In the genomic region with DNA sequence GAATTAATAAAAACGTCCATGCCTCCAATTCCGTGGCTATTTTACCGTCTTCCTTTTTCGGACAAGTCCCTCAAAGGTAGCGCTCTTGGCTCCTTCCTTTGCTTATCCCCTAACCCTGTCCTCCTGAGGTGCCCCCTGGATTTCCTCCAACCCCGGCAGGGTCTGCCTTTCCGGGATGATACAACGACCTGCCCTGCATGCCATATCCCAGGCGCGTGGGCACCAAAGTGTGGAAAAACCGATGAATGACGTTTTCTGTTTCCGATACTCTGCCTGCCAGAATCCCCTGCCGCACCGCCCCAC, we compare ENCODE assay signal across 8 cellular contexts. TPM values are rescaled to one million over a fixed set of nuclear protein-coding genes. Genes with fewer than 3 reads are reported as not detected.
A peak's percentile ranks its signal among the peaks of the same experiment; 100 is the strongest.
DNase-seq lines count a peak whose midpoint lies in the region; ATAC-seq, FAIRE-seq and TF ChIP-seq lines count a peak whose summit lies in the region.

No MANE protein-coding gene starts in this region.

- peaks cover 2% of the 10 kb centered on the region for H3K27me3 Mint-ChIP-seq in neural progenitor cell (ENCODE audit: insufficient read depth, low read depth)

- peaks cover 3 to 5% of the 10 kb centered on the region in 2 experiments for H3K27me3 ChIP-seq in endothelial cell of umbilical vein (ENCODE audit: control insufficient read depth in 2 of 2, insufficient read depth in 2 of 2, low read length in 2 of 2)
- H3K27me3 ChIP-seq in neural progenitor cell = peaks cover 35% of the 10 kb centered on the region

- ATAC-seq in HG03520 (IDR thresholded peaks at IDR 0.05; ENCODE audit: unreplicated experiment) = no peak
- ATAC-seq in HG03354 (IDR thresholded peaks at IDR 0.05; ENCODE audit: poor library complexity, severe bottlenecking, unreplicated experiment) = no peak

- CTCF ChIA-PET in OCI-LY7 (lab: Charles Lee; ENCODE audit: unreplicated experiment) = no interaction called here
- CTCF ChIA-PET in endothelial cell of umbilical vein (lab: Charles Lee) = no interaction called here

- H3K79me2 ChIP-seq in OCI-LY7 (ENCODE audit: insufficient read depth, low read depth, low read length) = peaks cover 14% of the 10 kb centered on the region
- no peaks in the 10 kb centered on the region for H3K79me2 ChIP-seq in endothelial cell of umbilical vein (ENCODE audit: control insufficient read depth, insufficient read depth, low read length)
- H3K79me2 ChIP-seq in neural progenitor cell (ENCODE audit: low read depth) = peaks cover 9% of the 10 kb centered on the region

- no peak overlapping the region for H3K27ac Mint-ChIP-seq in neural progenitor cell

- TF ChIP-seq CTCF in C4-2B (conservative IDR thresholded peaks at IDR 0.05) (no peak), OCI-LY7 (conservative IDR thresholded peaks at IDR 0.05; ENCODE audit: low read length) (no peak), endothelial cell of umbilical vein (IDR thresholded peaks at IDR 0.05; ENCODE audit: extremely low read depth in 1 of 2, insufficient read depth in 1 of 2, low read depth in 1 of 2, low read length in 2 of 2) (no peak), neural progenitor cell (IDR thresholded peaks at IDR 0.05) (no peak)

- H3K27ac ChIP-seq in C4-2B (peak overlapping the region; percentile 82), OCI-LY7 (ENCODE audit: low read depth, low read length, poor library complexity, severe bottlenecking) (peak overlapping the region; percentile 65), endothelial cell of umbilical vein (ENCODE audit: insufficient read depth, low read depth, low read length) (peak overlapping the region; percentile 68), neural progenitor cell (no peak overlapping the region)

- peak overlapping the region; percentile 82 for H3K4me3 ChIP-seq in OCI-LY7 (ENCODE audit: low read depth, low read length, poor library complexity, severe bottlenecking)
- H3K4me3 ChIP-seq in endothelial cell of umbilical vein (replicated peaks in 1 of 3; ENCODE audit: insufficient read depth in 1 of 3, low read depth in 1 of 3, low read length in 3 of 3) = peak overlapping the region; percentile 45 to 81 (median 57)
- peak overlapping the region; percentile 72 for H3K4me3 ChIP-seq in neural progenitor cell

- peaks cover 4% of the 10 kb centered on the region for H3K4me1 Mint-ChIP-seq in neural progenitor cell

- DNase-seq in OCI-LY7 (ENCODE audit: low spot score) = no peak
- DNase-seq in endothelial cell of umbilical vein (ENCODE audit: low read depth, low spot score) = no peak
- no peak for DNase-seq in neural progenitor cell (ENCODE audit: low spot score)
- DNase-seq in NK-92 treated with Interleukin-12 subunit alpha and Interleukin-12 subunit beta, amount 100 ng/mL, for 24 hours (lab: John Stamatoyannopoulos, UW) = no peak
- DNase-seq in activated CD4-positive, CD25-positive, alpha-beta regulatory T cell (lab: John Stamatoyannopoulos, UW) = no peak

- no peak for TF ChIP-seq POLR2A in endothelial cell of umbilical vein (IDR thresholded peaks at IDR 0.05; ENCODE audit: low read depth, low read length)

- H3K9me3 Mint-ChIP-seq in neural progenitor cell = peaks cover 9% of the 10 kb centered on the region

- peak overlapping the region; percentile 95 for H3K4me3 Mint-ChIP-seq in neural progenitor cell

- H2AFZ ChIP-seq in OCI-LY7 (ENCODE audit: low read length) (peak overlapping the region; percentile 97), endothelial cell of umbilical vein (ENCODE audit: low read depth, low read length) (peak overlapping the region; percentile 90), neural progenitor cell (replicated peaks) (peak overlapping the region; percentile 79)

- H3K36me3 ChIP-seq in OCI-LY7 (ENCODE audit: insufficient read depth, low read length) (peaks cover 22% of the 10 kb centered on the region), endothelial cell of umbilical vein (ENCODE audit: control insufficient read depth in 2 of 2, extremely low read depth in 1 of 2, insufficient read depth in 2 of 2, low read length in 2 of 2) (peaks cover 5% of the 10 kb centered on the region in 2 experiments), neural progenitor cell (no peaks in the 10 kb centered on the region)

- H3F3A ChIP-seq in neural progenitor cell (ENCODE audit: low read depth) = no peaks in the 10 kb centered on the region

- POLR2A ChIA-PET in OCI-LY7 (lab: Charles Lee) = no interaction called here
- POLR2A ChIA-PET in endothelial cell of umbilical vein (lab: Charles Lee) = no interaction called here

- dilution Hi-C loops in endothelial cell of umbilical vein (cut with MboI; ENCODE audit: extremely low pct_ligation_motif_present, low sequenced_read_pairs) = no loop called here

- peaks cover 6% of the 10 kb centered on the region for H3K36me3 Mint-ChIP-seq in neural progenitor cell

- H3K9me2 ChIP-seq in OCI-LY7 (ENCODE audit: insufficient read depth, low read length) = no peaks in the 10 kb centered on the region

- H3K9ac ChIP-seq in endothelial cell of umbilical vein (replicated peaks; ENCODE audit: extremely low read depth, insufficient read depth, low read length) (peak overlapping the region; percentile 53), neural progenitor cell (no peak overlapping the region)

- no peaks in the 10 kb centered on the region for H3K9me3 ChIP-seq in OCI-LY7 (ENCODE audit: low read length)
- H3K9me3 ChIP-seq in endothelial cell of umbilical vein (replicated peaks; ENCODE audit: control insufficient read depth, insufficient read depth, low read length) = no peaks in the 10 kb centered on the region
- peaks cover 4% of the 10 kb centered on the region for H3K9me3 ChIP-seq in neural progenitor cell (ENCODE audit: low read depth)

- intact Hi-C loops in OCI-LY7 (cut with micrococcal nuclease; ENCODE audit: unreplicated experiment) = no loop called here
- intact Hi-C loops in endothelial cell of umbilical vein (cut with micrococcal nuclease) = no loop called here

- H4K20me1 ChIP-seq in OCI-LY7 (ENCODE audit: insufficient read depth, low read length) (no peaks in the 10 kb centered on the region), endothelial cell of umbilical vein (replicated peaks; ENCODE audit: control insufficient read depth, extremely low read depth, insufficient read depth, low read length) (no peaks in the 10 kb centered on the region), neural progenitor cell (ENCODE audit: low read depth) (no peaks in the 10 kb centered on the region)

- BruUV-seq in OCI-LY7 (replicated peaks; lab: Mats Ljungman, UMichigan) (no TSS peak), endothelial cell of umbilical vein (replicated peaks; lab: Mats Ljungman, UMichigan) (no TSS peak)

- H3K9me1 ChIP-seq in endothelial cell of umbilical vein (replicated peaks; ENCODE audit: control insufficient read depth, extremely low read depth, insufficient read depth, low read length) = no peaks in the 10 kb centered on the region

- H3K4me1 ChIP-seq in OCI-LY7 (ENCODE audit: insufficient read depth, low read length, poor library complexity, severe bottlenecking) (peaks cover 10% of the 10 kb centered on the region), endothelial cell of umbilical vein (ENCODE audit: control insufficient read depth, extremely low read depth, insufficient read depth, low read length) (peaks cover 8% of the 10 kb centered on the region), neural progenitor cell (no peaks in the 10 kb centered on the region)

- peak overlapping the region; percentile 83 for H3K4me2 ChIP-seq in OCI-LY7 (ENCODE audit: low read length)
- peak overlapping the region; percentile 81 for H3K4me2 ChIP-seq in endothelial cell of umbilical vein (ENCODE audit: insufficient read depth, low read length)
- peak overlapping the region; percentile 82 for H3K4me2 ChIP-seq in neural progenitor cell

- no peak for FAIRE-seq in endothelial cell of umbilical vein (lab: Jason Lieb, UNC)

TF ChIP-seq in endothelial cell of umbilical vein, 7 proteins besides CTCF, POLR2A, EP300 and RAD21:
- TF ChIP-seq FOS (IDR thresholded peaks at IDR 0.05; ENCODE audit: borderline replicate concordance, insufficient read depth, low read length) (no peak), EZH2 (IDR thresholded peaks at IDR 0.05; ENCODE audit: borderline replicate concordance, low read depth, low read length, severe bottlenecking) (no peak), POLR2AphosphoS5 (IDR thresholded peaks at IDR 0.05; ENCODE audit: insufficient read depth, low read depth, low read length) (no peak), JUN (IDR thresholded peaks at IDR 0.05; ENCODE audit: borderline replicate concordance, insufficient read depth, insufficient read length, low read depth) (no peak), MYC (IDR thresholded peaks at IDR 0.05; ENCODE audit: low read depth, low read length) (no peak), GATA2 (IDR thresholded peaks at IDR 0.05; ENCODE audit: insufficient read depth, insufficient read length, low read depth, low read length) (no peak)
- TF ChIP-seq, protein P1, sequence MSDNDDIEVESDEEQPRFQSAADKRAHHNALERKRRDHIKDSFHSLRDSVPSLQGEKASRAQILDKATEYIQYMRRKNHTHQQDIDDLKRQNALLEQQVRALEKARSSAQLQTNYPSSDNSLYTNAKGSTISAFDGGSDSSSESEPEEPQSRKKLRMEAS (IDR thresholded peaks at IDR 0.05; ENCODE audit: insufficient read depth, insufficient read length) = no peak

RNA-seq across cellular contexts. Expression of gene CSTF2, which starts 0.7 kb away (rescaled TPM):
- 26.5 and 30.4 TPM in 2 replicates for total RNA-seq in OCI-LY7 (2014; rRNA removed; shearing (Covaris generic))
- total RNA-seq in OCI-LY7 (2022) = 30.0 and 32.6 TPM in 2 replicates
- total RNA-seq in endothelial cell of umbilical vein = 24.8 and 25.2 TPM in 2 replicates
- 14.3 and 18.5 TPM in 2 replicates for polyA plus RNA-seq in endothelial cell of umbilical vein
- polyA plus RNA-seq in endothelial cell of umbilical vein (2011; cell fraction: cytosol; rRNA removed) = 23.3 and 24.6 TPM in 2 replicates
- 34.2 and 41.7 TPM in 2 replicates for polyA plus RNA-seq in endothelial cell of umbilical vein (2011; cell fraction: nucleus; rRNA removed)
- 20.7 and 31.2 TPM in 2 replicates for polyA plus RNA-seq in endothelial cell of umbilical vein (2012)
- 21.4 and 23.5 TPM in 2 replicates for polyA minus RNA-seq in endothelial cell of umbilical vein
- polyA minus RNA-seq in endothelial cell of umbilical vein (2011; cell fraction: cytosol; rRNA and poly(A)+ RNA removed) = 32.1 TPM
- polyA minus RNA-seq in endothelial cell of umbilical vein (2011; cell fraction: nucleus; rRNA and poly(A)+ RNA removed) = 7.4 and 9.8 TPM in 2 replicates
- total RNA-seq in neural progenitor cell (ENCODE audit: low replicate concordance) = 19.8 and 22.2 TPM in 2 replicates

RNA-seq across cellular contexts. Expression of gene NOX1, which starts 54.7 kb away (rescaled TPM):
- total RNA-seq in OCI-LY7 (2014; rRNA removed; shearing (Covaris generic)) = 0.05 TPM in 1 of 2 replicates, not detected in the other
- total RNA-seq in OCI-LY7 (2022) (not detected in 2 replicates), endothelial cell of umbilical vein (not detected in 2 replicates), neural progenitor cell (ENCODE audit: low replicate concordance) (not detected in 2 replicates)
- not detected in 2 replicates for polyA plus RNA-seq in endothelial cell of umbilical vein
- polyA plus RNA-seq in endothelial cell of umbilical vein (2011; cell fraction: cytosol; rRNA removed) = not detected in 2 replicates
- polyA plus RNA-seq in endothelial cell of umbilical vein (2011; cell fraction: nucleus; rRNA removed) = 0.10 and 0.17 TPM in 2 replicates
- not detected in 2 replicates for polyA plus RNA-seq in endothelial cell of umbilical vein (2012)
- not detected in 2 replicates for polyA minus RNA-seq in endothelial cell of umbilical vein
- not detected for polyA minus RNA-seq in endothelial cell of umbilical vein (2011; cell fraction: cytosol; rRNA and poly(A)+ RNA removed)
- polyA minus RNA-seq in endothelial cell of umbilical vein (2011; cell fraction: nucleus; rRNA and poly(A)+ RNA removed) = not detected in 2 replicates
